In the genomic region with DNA sequence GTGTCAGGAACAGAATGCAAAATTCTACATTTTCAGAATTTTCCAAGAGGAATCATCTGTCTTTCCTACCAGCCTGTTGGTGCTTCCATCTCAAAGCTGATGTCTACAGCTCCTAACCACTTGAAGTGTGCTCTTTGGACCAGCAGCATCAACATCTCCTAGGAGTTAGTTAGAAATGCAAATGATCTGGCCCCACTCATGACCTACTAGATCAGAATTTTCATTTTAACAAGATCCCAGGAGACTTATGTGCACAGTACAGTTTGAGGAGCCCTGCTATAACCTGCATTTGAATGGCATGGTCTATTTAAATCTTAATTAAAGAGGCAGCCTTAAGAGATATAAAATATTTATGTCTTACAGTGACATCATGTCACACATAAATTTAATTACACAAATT, we compare ENCODE assay signal across 23 cellular contexts. TPM values are rescaled to one million over a fixed set of nuclear protein-coding genes. Genes with fewer than 3 reads are reported as not detected.
DNase-seq lines count a peak whose midpoint lies in the region; ATAC-seq lines count a peak whose summit lies in the region.
"Had no signal": no experiment of that assay in that cellular context is flagged by ENCODE, and none has a peak within 500 bp of the region (broad histone marks: within the 10 kb centered on the region; RNA-seq: fewer than 3 reads in every experiment).

No MANE protein-coding gene starts in this region.

- no peak overlapping the region for H2BK5ac ChIP-seq in neuronal stem cell (ENCODE audit: low read length)

- H3K27ac Mint-ChIP-seq in activated naive CD4-positive, alpha-beta T cell treated with anti-CD3 and anti-CD28 coated beads, Interleukin-2, amount 50 U/mL, for 24 hours: peak overlapping the region; percentile 94
- peak overlapping the region; percentile 99 for H3K27ac Mint-ChIP-seq in activated naive CD8-positive, alpha-beta T cell treated with anti-CD3 and anti-CD28 coated beads, Interleukin-2, amount 10 ng/mL, durations not matched to agents 7 days and 5 days

- no peaks in the 10 kb centered on the region for H3K27me3 ChIP-seq in neuronal stem cell (ENCODE audit: control insufficient read depth in 3 of 3, insufficient read depth in 3 of 3, low read depth in 1 of 3, low read length in 3 of 3)
- H3K27me3 ChIP-seq: ascending aorta, foreskin keratinocyte, uterus had no signal

- no peak overlapping the region for H3K18ac ChIP-seq in neuronal stem cell (ENCODE audit: low read length)

- no peak overlapping the region for H2BK120ac ChIP-seq in neuronal stem cell (ENCODE audit: low read depth, low read length)

- no peak overlapping the region for H4K91ac ChIP-seq in neuronal stem cell (ENCODE audit: low read depth, low read length, poor library complexity)

- H3K9ac ChIP-seq in neuronal stem cell (ENCODE audit: low read depth, low read length, poor library complexity): no peak overlapping the region
- H3K9ac ChIP-seq: SK-N-SH had no signal

- no peak overlapping the region for H2BK15ac ChIP-seq in neuronal stem cell (ENCODE audit: low read length)

- H3K79me1 ChIP-seq in neuronal stem cell (ENCODE audit: low read depth, low read length): no peaks in the 10 kb centered on the region

- H3K4me3 ChIP-seq in neuronal stem cell (ENCODE audit: low read length in 2 of 2): no peak overlapping the region
- H3K4me3 ChIP-seq: ascending aorta, MG63, PC-9, skin epidermis, uterus had no signal

- H3K4me1 Mint-ChIP-seq in activated naive CD4-positive, alpha-beta T cell treated with anti-CD3 and anti-CD28 coated beads, Interleukin-2, amount 50 U/mL, for 24 hours: peaks cover 97% of the 10 kb centered on the region
- peaks cover 86% of the 10 kb centered on the region for H3K4me1 Mint-ChIP-seq in activated naive CD8-positive, alpha-beta T cell treated with anti-CD3 and anti-CD28 coated beads, Interleukin-2, amount 10 ng/mL, durations not matched to agents 7 days and 5 days

- no peak overlapping the region for H2BK12ac ChIP-seq in neuronal stem cell (ENCODE audit: low read length)

- no peak overlapping the region for H3K4ac ChIP-seq in neuronal stem cell (ENCODE audit: low read length)

- no peak for DNase-seq in activated naive CD4-positive, alpha-beta T cell treated with anti-CD3 and anti-CD28 coated beads, Interleukin-2, amount 50 U/mL, for 16 hours
- no peak for DNase-seq in activated naive CD8-positive, alpha-beta T cell treated with anti-CD3 and anti-CD28 coated beads, Interleukin-2, amount 10 ng/mL, durations not matched to agents 7 days and 5 days
- DNase-seq in DMS53 treated with DMSO at 0.1 percent for 48 hours (lab: John Stamatoyannopoulos, UW; ENCODE audit: unreplicated experiment) (no peak), neuronal stem cell (ENCODE audit: low spot score) (no peak)
- no peak for DNase-seq in stimulated activated CD4-positive, alpha-beta T cell treated with anti-CD3 and anti-CD28 coated beads, Interleukin-4, amount 100 ng/mL, for 4 hours
- DNase-seq: DMS153, foreskin keratinocyte, GOT3, left ventricle myocardium superior, MG63, NCI-H1694 treated with DMSO at 0.1 percent for 48 hours, NCI-H510A treated with DMSO at 0.1 percent for 48 hours, PC-9, posterior cingulate gyrus, SK-N-SH, uterus, WERI-Rb-1 had no signal

- peaks cover 62% of the 10 kb centered on the region for H3K36me3 Mint-ChIP-seq in activated naive CD4-positive, alpha-beta T cell treated with anti-CD3 and anti-CD28 coated beads, Interleukin-2, amount 50 U/mL, for 24 hours
- H3K36me3 Mint-ChIP-seq in activated naive CD8-positive, alpha-beta T cell treated with anti-CD3 and anti-CD28 coated beads, Interleukin-2, amount 10 ng/mL, durations not matched to agents 7 days and 5 days: peaks cover 71% of the 10 kb centered on the region

- no peak overlapping the region for H3K23ac ChIP-seq in neuronal stem cell (ENCODE audit: low read depth, low read length, poor library complexity)

- no peaks in the 10 kb centered on the region for H3K9me3 ChIP-seq in KOPT-K1 (ENCODE audit: insufficient read depth, low read length, poor library complexity, severe bottlenecking)
- H3K9me3 ChIP-seq in neuronal stem cell (replicated peaks in 1 of 2; ENCODE audit: control insufficient read depth in 2 of 2, insufficient read depth in 1 of 2, low read depth in 1 of 2, low read length in 2 of 2): no peaks in the 10 kb centered on the region
- H3K9me3 ChIP-seq: ascending aorta, MG63, SK-N-SH, uterus had no signal

- peak overlapping the region; percentile 84 for H3K4me3 Mint-ChIP-seq in activated naive CD4-positive, alpha-beta T cell treated with anti-CD3 and anti-CD28 coated beads, Interleukin-2, amount 50 U/mL, for 24 hours
- peak overlapping the region; percentile 83 for H3K4me3 Mint-ChIP-seq in activated naive CD8-positive, alpha-beta T cell treated with anti-CD3 and anti-CD28 coated beads, Interleukin-2, amount 10 ng/mL, durations not matched to agents 7 days and 5 days

- H2AFZ ChIP-seq in neuronal stem cell (ENCODE audit: low read length): no peak overlapping the region
- H2AFZ ChIP-seq: PC-9 had no signal

- peak overlapping the region; percentile 93 for H3K27ac ChIP-seq in KOPT-K1 (ENCODE audit: low read depth, low read length, poor library complexity, severe bottlenecking)
- H3K27ac ChIP-seq in neuronal stem cell (replicated peaks; ENCODE audit: low read length): no peak overlapping the region
- H3K27ac ChIP-seq: ascending aorta, foreskin keratinocyte, PC-9, uterus, WERI-Rb-1 had no signal

- H3K36me3 ChIP-seq in KOPT-K1 (ENCODE audit: insufficient read depth, low read length): peaks cover 96% of the 10 kb centered on the region
- no peaks in the 10 kb centered on the region for H3K36me3 ChIP-seq in neuronal stem cell (replicated peaks in 1 of 2; ENCODE audit: control insufficient read depth in 2 of 2, insufficient read depth in 2 of 2, low read length in 2 of 2)
- H3K36me3 ChIP-seq: ascending aorta, MG63, uterus, WERI-Rb-1 had no signal

- no peaks in the 10 kb centered on the region for H3K4me1 ChIP-seq in neuronal stem cell (ENCODE audit: control insufficient read depth in 2 of 2, insufficient read depth in 1 of 2, low read depth in 1 of 2, low read length in 2 of 2)
- H3K4me1 ChIP-seq: ascending aorta, foreskin keratinocyte, uterus had no signal

- H4K8ac ChIP-seq in neuronal stem cell (ENCODE audit: low read depth, low read length): no peak overlapping the region

- no peak overlapping the region for H3K14ac ChIP-seq in neuronal stem cell (ENCODE audit: low read length)

- no peaks in the 10 kb centered on the region for H3K9me3 Mint-ChIP-seq in activated naive CD4-positive, alpha-beta T cell treated with anti-CD3 and anti-CD28 coated beads, Interleukin-2, amount 50 U/mL, for 24 hours
- no peaks in the 10 kb centered on the region for H3K9me3 Mint-ChIP-seq in activated naive CD8-positive, alpha-beta T cell treated with anti-CD3 and anti-CD28 coated beads, Interleukin-2, amount 10 ng/mL, durations not matched to agents 7 days and 5 days

- no peak overlapping the region for H2AK5ac ChIP-seq in neuronal stem cell (ENCODE audit: low read depth, low read length)

- H3K4me2 ChIP-seq in neuronal stem cell (ENCODE audit: insufficient read depth, low read length, poor library complexity, severe bottlenecking): no peak overlapping the region
- H3K4me2 ChIP-seq: PC-9, SK-N-SH had no signal

- no peak for ATAC-seq in activated naive CD8-positive, alpha-beta T cell treated with anti-CD3 and anti-CD28 coated beads, Interleukin-2, amount 10 ng/mL, durations not matched to agents 7 days and 5 days (ENCODE audit: low read depth)
- ATAC-seq in HG02981 (IDR thresholded peaks at IDR 0.05; ENCODE audit: unreplicated experiment): no peak
- ATAC-seq: foreskin keratinocyte, left ventricle myocardium superior had no signal

- POLR2A ChIA-PET in activated naive CD8-positive, alpha-beta T cell treated with anti-CD3 and anti-CD28 coated beads, Interleukin-2, amount 10 ng/mL, durations not matched to agents 7 days and 5 days (lab: Charles Lee): interaction anchor here (1.6 to 6.5 kb wide), 5 partner anchors 9 to 72 kb away, joined by 8 to 65 read pairs (median 35); partner anchors contain the start of genes ITK and MED7

- no peaks in the 10 kb centered on the region for H3K27me3 Mint-ChIP-seq in activated naive CD4-positive, alpha-beta T cell treated with anti-CD3 and anti-CD28 coated beads, Interleukin-2, amount 50 U/mL, for 24 hours
- no peaks in the 10 kb centered on the region for H3K27me3 Mint-ChIP-seq in activated naive CD8-positive, alpha-beta T cell treated with anti-CD3 and anti-CD28 coated beads, Interleukin-2, amount 10 ng/mL, durations not matched to agents 7 days and 5 days

RNA-seq across cellular contexts. Expression of gene ITK, which starts 33.8 kb away (rescaled TPM):
- 100 to 1,000 TPM; 313 to 324 TPM for total RNA-seq in activated naive CD8-positive, alpha-beta T cell treated with anti-CD3 and anti-CD28 coated beads, Interleukin-2, amount 10 ng/mL, durations not matched to agents 7 days and 5 days
- not detected for polyA plus RNA-seq in neuronal stem cell (2013, experiment 1 of 2)
- not detected for polyA plus RNA-seq in neuronal stem cell (2013, experiment 2 of 2)
- total RNA-seq: endothelial cell of umbilical vein, foreskin keratinocyte, PC-9 had no signal
- polyA plus RNA-seq: endothelial cell of umbilical vein, foreskin keratinocyte, SK-N-SH had no signal

RNA-seq across cellular contexts. Expression of gene GARIN3, which starts 48.3 kb away (rescaled TPM):
- total RNA-seq in activated naive CD8-positive, alpha-beta T cell treated with anti-CD3 and anti-CD28 coated beads, Interleukin-2, amount 10 ng/mL, durations not matched to agents 7 days and 5 days: not detected
- polyA plus RNA-seq in neuronal stem cell (2013, experiment 1 of 2): not detected
- not detected for polyA plus RNA-seq in neuronal stem cell (2013, experiment 2 of 2)
- total RNA-seq: ascending aorta, endothelial cell of umbilical vein, foreskin keratinocyte, left ventricle myocardium superior, PC-9, uterus had no signal
- polyA plus RNA-seq: endothelial cell of umbilical vein, foreskin keratinocyte, SK-N-SH had no signal

RNA-seq across cellular contexts. Expression of gene CYFIP2, which starts 51.5 kb away (rescaled TPM):
- total RNA-seq in activated naive CD8-positive, alpha-beta T cell treated with anti-CD3 and anti-CD28 coated beads, Interleukin-2, amount 10 ng/mL, durations not matched to agents 7 days and 5 days: 100 to 1,000 TPM; 458 to 480 TPM
- polyA plus RNA-seq in neuronal stem cell (2013, experiment 1 of 2): 64.7 TPM
- 63.6 TPM for polyA plus RNA-seq in neuronal stem cell (2013, experiment 2 of 2)
- total RNA-seq: PC-9 had no signal
